ENCODE assay signal across 12 cellular contexts in genomic region chr1:209643295-209644020, GRCh38. TPM values are rescaled to one million over a fixed set of nuclear protein-coding genes. Genes with fewer than 3 reads are reported as not detected.
DNase-seq lines count a peak whose midpoint lies in the region; ATAC-seq and TF ChIP-seq lines count a peak whose summit lies in the region.
"Had no signal": no experiment of that assay in that cellular context is flagged by ENCODE, and none has a peak within 500 bp of the region (broad histone marks: within the 10 kb centered on the region; RNA-seq: fewer than 3 reads in every experiment).

No MANE protein-coding gene starts in this region.

- H3K36me3 Mint-ChIP-seq in natural killer cell treated with Interleukin-12 subunit alpha and Interleukin-12 subunit beta and Interleukin-15 and Interleukin-18, amount 100 ng/mL, for 72 hours: no peaks in the 10 kb centered on the region
- H3K36me3 Mint-ChIP-seq in activated CD8-positive, alpha-beta T cell treated with anti-CD3 and anti-CD28 coated beads, Interleukin-2, amount 10 ng/mL, durations not matched to agents 7 days and 5 days (ENCODE audit: low read depth): no peaks in the 10 kb centered on the region

- H3K9me3 ChIP-seq in ascending aorta (no peaks in the 10 kb centered on the region), mucosa of rectum (ENCODE audit: control insufficient read depth in 2 of 2, low read length in 2 of 2) (no peaks in the 10 kb centered on the region)

- intact Hi-C loops in ascending aorta (cut with DNase I): no loop called here

- TF ChIP-seq CTCF in ascending aorta (IDR thresholded peaks at IDR 0.05) (no peak), fibroblast of the aortic adventitia (IDR thresholded peaks at IDR 0.05; ENCODE audit: insufficient read depth, low read length) (no peak)

- H3K4me3 Mint-ChIP-seq in natural killer cell treated with Interleukin-12 subunit alpha and Interleukin-12 subunit beta and Interleukin-15 and Interleukin-18, amount 100 ng/mL, for 72 hours: no peak overlapping the region
- H3K4me3 Mint-ChIP-seq in activated CD8-positive, alpha-beta T cell treated with anti-CD3 and anti-CD28 coated beads, Interleukin-2, amount 10 ng/mL, durations not matched to agents 7 days and 5 days: no peak overlapping the region
- H3K4me3 Mint-ChIP-seq: endodermal cell had no signal

- no peaks in the 10 kb centered on the region for H3K27me3 Mint-ChIP-seq in natural killer cell treated with Interleukin-12 subunit alpha and Interleukin-12 subunit beta and Interleukin-15 and Interleukin-18, amount 100 ng/mL, for 72 hours
- H3K27me3 Mint-ChIP-seq in activated CD8-positive, alpha-beta T cell treated with anti-CD3 and anti-CD28 coated beads, Interleukin-2, amount 10 ng/mL, durations not matched to agents 7 days and 5 days (ENCODE audit: low read depth): no peaks in the 10 kb centered on the region

- H3K36me3 ChIP-seq in ascending aorta (no peaks in the 10 kb centered on the region), mucosa of rectum (ENCODE audit: control insufficient read depth in 2 of 2, insufficient read depth in 2 of 2, low read length in 2 of 2) (peaks cover 6 to 7% of the 10 kb centered on the region in 2 donors)

- no peaks in the 10 kb centered on the region for H3K4me1 Mint-ChIP-seq in natural killer cell treated with Interleukin-12 subunit alpha and Interleukin-12 subunit beta and Interleukin-15 and Interleukin-18, amount 100 ng/mL, for 72 hours (ENCODE audit: low read depth in 2 of 2)
- H3K4me1 Mint-ChIP-seq in activated CD8-positive, alpha-beta T cell treated with anti-CD3 and anti-CD28 coated beads, Interleukin-2, amount 10 ng/mL, durations not matched to agents 7 days and 5 days (ENCODE audit: low read depth): no peaks in the 10 kb centered on the region
- H3K4me1 Mint-ChIP-seq: endodermal cell had no signal

- H3K4me1 ChIP-seq in ascending aorta (peaks cover 4 to 18% of the 10 kb centered on the region in 2 donors), mucosa of rectum (ENCODE audit: control insufficient read depth in 2 of 2, insufficient read depth in 2 of 2, low read length in 2 of 2) (peaks cover 24 to 50% of the 10 kb centered on the region in 2 donors)

- H3K27ac Mint-ChIP-seq in natural killer cell treated with Interleukin-12 subunit alpha and Interleukin-12 subunit beta and Interleukin-15 and Interleukin-18, amount 100 ng/mL, for 72 hours: no peak overlapping the region
- no peak overlapping the region for H3K27ac Mint-ChIP-seq in activated CD8-positive, alpha-beta T cell treated with anti-CD3 and anti-CD28 coated beads, Interleukin-2, amount 10 ng/mL, durations not matched to agents 7 days and 5 days
- H3K27ac Mint-ChIP-seq: endodermal cell had no signal

- no peak overlapping the region for H3K4me3 ChIP-seq in ascending aorta
- H3K4me3 ChIP-seq in fibroblast of the aortic adventitia (ENCODE audit: low read depth, low read length): no peak overlapping the region
- no peak overlapping the region for H3K4me3 ChIP-seq in mucosa of rectum (ENCODE audit: low read length in 2 of 2)

- DNase-seq in ascending aorta (ENCODE audit: low spot score in 2 of 2) (no peak), fibroblast of the aortic adventitia (ENCODE audit: low read depth) (peak; percentile 87), ureter (ENCODE audit: low spot score) (peak; percentile 62)
- no peak for DNase-seq in natural killer cell treated with Interleukin-12 subunit alpha and Interleukin-12 subunit beta and Interleukin-15 and Interleukin-18, amount 100 ng/mL, for 72 hours (ENCODE audit: low spot score)
- DNase-seq in activated CD8-positive, alpha-beta T cell treated with anti-CD3 and anti-CD28 coated beads, Interleukin-2, amount 10 ng/mL, durations not matched to agents 7 days and 5 days: no peak
- DNase-seq: activated T-cell treated with anti-CD3 and anti-CD28 coated beads for 4 hours, DND-41, endodermal cell, NCI-H226, T-helper 1 cell had no signal

- H3K27ac ChIP-seq in ascending aorta: peak overlapping the region; percentile 42 to 79
- peak overlapping the region; percentile 32 to 65 for H3K27ac ChIP-seq in mucosa of rectum (ENCODE audit: low read depth in 2 of 2, low read length in 2 of 2)

- no peaks in the 10 kb centered on the region for H3K27me3 ChIP-seq in ascending aorta
- H3K27me3 ChIP-seq in mucosa of rectum (ENCODE audit: control insufficient read depth in 2 of 2, insufficient read depth in 2 of 2, low read length in 2 of 2): no peaks in the 10 kb centered on the region

- CTCF ChIA-PET in activated CD8-positive, alpha-beta T cell treated with anti-CD3 and anti-CD28 coated beads, Interleukin-2, amount 10 ng/mL, durations not matched to agents 7 days and 5 days (lab: Charles Lee): interaction anchor here (1.0 to 1.6 kb wide), 2 partner anchors 74 to 105 kb away, joined by 3 to 4 read pairs; no protein-coding TSS in a partner anchor

- H3K9me3 Mint-ChIP-seq in natural killer cell treated with Interleukin-12 subunit alpha and Interleukin-12 subunit beta and Interleukin-15 and Interleukin-18, amount 100 ng/mL, for 72 hours: no peaks in the 10 kb centered on the region
- H3K9me3 Mint-ChIP-seq in activated CD8-positive, alpha-beta T cell treated with anti-CD3 and anti-CD28 coated beads, Interleukin-2, amount 10 ng/mL, durations not matched to agents 7 days and 5 days (ENCODE audit: insufficient read depth): no peaks in the 10 kb centered on the region
- H3K9me3 Mint-ChIP-seq: endodermal cell had no signal

- POLR2A ChIA-PET in activated CD8-positive, alpha-beta T cell treated with anti-CD3 and anti-CD28 coated beads, Interleukin-2, amount 10 ng/mL, durations not matched to agents 7 days and 5 days (lab: Charles Lee): no interaction called here

- peak overlapping the region; percentile 26 to 32 for H3K9ac ChIP-seq in mucosa of rectum (ENCODE audit: low read depth in 1 of 2, low read length in 2 of 2)

- ATAC-seq in natural killer cell treated with Interleukin-12 subunit alpha and Interleukin-12 subunit beta and Interleukin-15 and Interleukin-18, amount 100 ng/mL, for 72 hours: no peak
- no peak for ATAC-seq in activated CD8-positive, alpha-beta T cell treated with anti-CD3 and anti-CD28 coated beads, Interleukin-2, amount 10 ng/mL, durations not matched to agents 7 days and 5 days
- no peak for ATAC-seq in activated CD4-positive, CD25-positive, alpha-beta regulatory T cell treated with anti-CD3 and anti-CD28 coated beads, Interleukin-2, amount 50 U/mL, for 24 hours

RNA-seq across cellular contexts. Expression of gene LAMB3, which starts 8.8 kb away (rescaled TPM):
- total RNA-seq in ascending aorta (0.75 TPM), fibroblast of the aortic adventitia (ENCODE audit: low replicate concordance) (5.9 and 10.3 TPM in 2 replicates), ureter (58.5 TPM)
- 1 to 10 TPM; 1.1 to 1.2 TPM for total RNA-seq in natural killer cell treated with Interleukin-12 subunit alpha and Interleukin-12 subunit beta and Interleukin-15 and Interleukin-18, amount 100 ng/mL, for 72 hours
- under 1 TPM; 0.78 to 0.84 TPM for total RNA-seq in activated CD8-positive, alpha-beta T cell treated with anti-CD3 and anti-CD28 coated beads, Interleukin-2, amount 10 ng/mL, durations not matched to agents 7 days and 5 days

RNA-seq across cellular contexts. Expression of gene G0S2, which starts 31.8 kb away (rescaled TPM):
- 15.1 TPM for total RNA-seq in ascending aorta
- total RNA-seq in fibroblast of the aortic adventitia (ENCODE audit: low replicate concordance): 23.0 and 146 TPM in 2 replicates
- total RNA-seq in ureter: 7.7 TPM
- total RNA-seq in natural killer cell treated with Interleukin-12 subunit alpha and Interleukin-12 subunit beta and Interleukin-15 and Interleukin-18, amount 100 ng/mL, for 72 hours: 1 to 10 TPM; 2.3 to 3.3 TPM
- total RNA-seq in activated CD8-positive, alpha-beta T cell treated with anti-CD3 and anti-CD28 coated beads, Interleukin-2, amount 10 ng/mL, durations not matched to agents 7 days and 5 days: not detected
- total RNA-seq: endodermal cell had no signal

RNA-seq across cellular contexts. Expression of gene CAMK1G, which starts 59.9 kb away (rescaled TPM):
- total RNA-seq in ascending aorta: not detected
- total RNA-seq in fibroblast of the aortic adventitia (ENCODE audit: low replicate concordance): 0.90 and 1.1 TPM in 2 replicates
- 0.68 TPM for total RNA-seq in ureter
- not detected for total RNA-seq in natural killer cell treated with Interleukin-12 subunit alpha and Interleukin-12 subunit beta and Interleukin-15 and Interleukin-18, amount 100 ng/mL, for 72 hours
- total RNA-seq in activated CD8-positive, alpha-beta T cell treated with anti-CD3 and anti-CD28 coated beads, Interleukin-2, amount 10 ng/mL, durations not matched to agents 7 days and 5 days: not detected

Comparison
In these comparisons a context has a peak if more than half of its experiments do, and no peak if none do; other contexts are left out.
1. DNase-seq: peak in fibroblast of the aortic adventitia (single experiment) and ureter (single experiment); none in ascending aorta (0 of 2), natural killer cell treated with Interleukin-12 subunit alpha and Interleukin-12 subunit beta and Interleukin-15 and Interleukin-18, amount 100 ng/mL, for 72 hours (single experiment) and activated CD8-positive, alpha-beta T cell treated with anti-CD3 and anti-CD28 coated beads, Interleukin-2, amount 10 ng/mL, durations not matched to agents 7 days and 5 days (single experiment).